In the genomic region with DNA sequence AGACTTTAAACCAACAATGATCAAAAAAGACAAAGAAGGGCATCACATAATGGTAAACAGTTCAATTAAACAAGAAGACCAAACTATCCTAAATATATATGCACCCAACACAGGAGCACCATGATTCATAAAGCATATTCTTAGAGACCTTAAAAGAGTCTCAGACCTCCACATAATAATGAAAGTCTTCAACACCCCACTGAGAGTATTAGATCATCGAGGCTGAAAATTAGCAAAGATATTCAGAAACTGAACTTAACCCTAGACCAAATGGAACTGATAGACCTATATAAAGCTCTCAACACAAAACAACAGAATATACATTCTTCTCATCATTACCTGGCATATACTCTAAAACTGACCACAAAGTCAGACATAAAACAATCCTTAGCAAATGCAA, we compare ENCODE assay signal across 18 cellular contexts.
"Had no signal": no experiment of that assay in that cellular context is flagged by ENCODE, and none has a peak within 500 bp of the region (broad histone marks: within the 10 kb centered on the region; RNA-seq: fewer than 3 reads in every experiment).

No MANE protein-coding gene starts in this region.

- H3K27me3 ChIP-seq: dorsolateral prefrontal cortex, esophagus muscularis mucosa, foreskin keratinocyte, gastroesophageal sphincter, heart left ventricle, hepatocyte, left lung had no signal

- H3K9me3 ChIP-seq: esophagus muscularis mucosa, gastroesophageal sphincter, lower lobe of right lung had no signal

- ATAC-seq: foreskin keratinocyte, gastroesophageal sphincter, heart left ventricle, left cardiac atrium, left lung, left ventricle myocardium superior, lower lobe of right lung, mucosa of descending colon had no signal

- H3K4me1 Mint-ChIP-seq: mesothelial cell of epicardium had no signal

- H3K4me1 ChIP-seq: esophagus muscularis mucosa, foreskin keratinocyte, gastroesophageal sphincter, heart left ventricle, left lung, lower lobe of right lung had no signal

- H2AFZ ChIP-seq: hepatocyte had no signal

- H3K36me3 ChIP-seq: esophagus muscularis mucosa, gastroesophageal sphincter, heart left ventricle, left lung, lower lobe of right lung had no signal

- DNase-seq: dermis blood vessel endothelial cell; dorsolateral prefrontal cortex; effector CD4-positive, alpha-beta T cell; effector memory CD4-positive, alpha-beta T cell; foreskin keratinocyte; heart left ventricle; hypothalamus; left cardiac atrium; left lung; left ventricle myocardium superior; lower lobe of right lung; mesenchymal stem cell; mucosa of descending colon had no signal

- H3K27ac ChIP-seq: coronary artery, dorsolateral prefrontal cortex, esophagus muscularis mucosa, foreskin keratinocyte, gastroesophageal sphincter, heart left ventricle, hepatocyte, left lung, lower lobe of right lung had no signal

- H3K4me3 Mint-ChIP-seq: mesothelial cell of epicardium had no signal

- H3K4me3 ChIP-seq: coronary artery, dorsolateral prefrontal cortex, esophagus muscularis mucosa, gastroesophageal sphincter, heart left ventricle, hepatocyte, left lung, lower lobe of right lung, mucosa of descending colon had no signal

- H3K27ac Mint-ChIP-seq: mesothelial cell of epicardium had no signal

- H3K79me2 ChIP-seq: hepatocyte had no signal

- H3K4me2 ChIP-seq: hepatocyte had no signal
